Comparison of ENCODE assay signal across 29 cellular contexts in genomic region chr3:95934181-95934580, GRCh38.
"Had no signal": no experiment of that assay in that cellular context is flagged by ENCODE, and none has a peak within 500 bp of the region (broad histone marks: within the 10 kb centered on the region; RNA-seq: fewer than 3 reads in every experiment).

No MANE protein-coding gene starts in this region.

- H3K27ac Mint-ChIP-seq: activated B cell treated with CpG ODN at 0.5 μM for 24 hours; activated CD8-positive, alpha-beta T cell treated with anti-CD3 and anti-CD28 coated beads for 36 hours; activated naive CD8-positive, alpha-beta T cell; activated naive CD8-positive, alpha-beta T cell treated with anti-CD3 and anti-CD28 coated beads, Interleukin-2, amount 50 U/mL, for 24 hours; activated T-helper 17 cell treated with anti-CD3 and anti-CD28 coated beads, Interleukin-2, amount 50 U/mL, for 72 hours had no signal

- H3K4me1 ChIP-seq: adrenal gland, colonic mucosa, gastrocnemius medialis, heart left ventricle had no signal

- H3K36me3 ChIP-seq: adrenal gland, colonic mucosa, gastrocnemius medialis, heart left ventricle had no signal

- H3K27me3 ChIP-seq: adrenal gland, body of pancreas, colonic mucosa, gastrocnemius medialis, heart left ventricle had no signal

- H3K36me3 Mint-ChIP-seq: activated naive CD8-positive, alpha-beta T cell had no signal

- H3K9me3 ChIP-seq: adrenal gland, body of pancreas, colonic mucosa, gastrocnemius medialis, heart left ventricle had no signal

- H3K27me3 Mint-ChIP-seq: activated B cell treated with CpG ODN at 0.5 μM for 24 hours; activated CD8-positive, alpha-beta T cell treated with anti-CD3 and anti-CD28 coated beads for 36 hours; activated naive CD8-positive, alpha-beta T cell; activated naive CD8-positive, alpha-beta T cell treated with anti-CD3 and anti-CD28 coated beads, Interleukin-2, amount 50 U/mL, for 24 hours; activated T-helper 17 cell treated with anti-CD3 and anti-CD28 coated beads, Interleukin-2, amount 50 U/mL, for 72 hours had no signal

- H3K9me3 Mint-ChIP-seq: activated naive CD8-positive, alpha-beta T cell treated with anti-CD3 and anti-CD28 coated beads, Interleukin-2, amount 50 U/mL, for 24 hours had no signal

- H3K4me3 ChIP-seq: adrenal gland, body of pancreas, colonic mucosa, gastrocnemius medialis, heart left ventricle had no signal

- H3K27ac ChIP-seq: adrenal gland, body of pancreas, colonic mucosa, gastrocnemius medialis, heart left ventricle, VCaP had no signal

- ATAC-seq: activated CD4-positive, CD25-positive, alpha-beta regulatory T cell treated with anti-CD3 and anti-CD28 coated beads, Interleukin-2, amount 50 U/mL, for 24 hours; activated CD8-positive, alpha-beta T cell treated with anti-CD3 and anti-CD28 coated beads for 36 hours; activated naive CD8-positive, alpha-beta T cell treated with anti-CD3 and anti-CD28 coated beads, Interleukin-2, amount 50 U/mL, for 24 hours; activated T-cell treated with anti-CD3 and anti-CD28 coated beads, Interleukin-2, amount 50 U/mL, for 4 hours; activated T-helper 17 cell treated with anti-CD3 and anti-CD28 coated beads, Interleukin-2, amount 50 U/mL, for 72 hours; body of pancreas; esophagus mucosa; gastrocnemius medialis; heart left ventricle had no signal

- H3K4me3 Mint-ChIP-seq: activated B cell treated with CpG ODN at 0.5 μM for 24 hours; activated CD8-positive, alpha-beta T cell treated with anti-CD3 and anti-CD28 coated beads for 36 hours; activated naive CD8-positive, alpha-beta T cell; activated naive CD8-positive, alpha-beta T cell treated with anti-CD3 and anti-CD28 coated beads, Interleukin-2, amount 50 U/mL, for 24 hours; activated T-cell treated with anti-CD3 and anti-CD28 coated beads, Interleukin-2, amount 50 U/mL, for 4 hours; activated T-helper 17 cell treated with anti-CD3 and anti-CD28 coated beads, Interleukin-2, amount 50 U/mL, for 72 hours had no signal

- DNase-seq: activated B cell treated with CpG ODN at 0.5 μM for 24 hours; activated CD4-positive, alpha-beta T cell treated with anti-CD3 and anti-CD28 coated beads for 48 hours; activated CD4-positive, alpha-beta T cell treated with anti-CD3 and anti-CD28 coated beads, Interleukin-2, amount 50 U/mL, for 1 hour; activated CD4-positive, alpha-beta T cell treated with anti-CD3 and anti-CD28 coated beads, Interleukin-2, amount 50 U/mL, for 48 hours; activated CD8-positive, alpha-beta memory T cell treated with anti-CD3 and anti-CD28 coated beads for 24 hours; activated CD8-positive, alpha-beta T cell treated with anti-CD3 and anti-CD28 coated beads for 36 hours; activated effector memory CD4-positive, alpha-beta T cell treated with Interleukin-2 at 50 U/mL for 16 hours; activated gamma-delta T cell treated with Interleukin-2 at 50 U/mL for 16 hours; activated naive CD4-positive, alpha-beta T cell treated with anti-CD3 and anti-CD28 coated beads, Interleukin-2, amount 50 U/mL, for 16 hours; activated naive CD4-positive, alpha-beta T cell treated with Interleukin-2 at 50 U/mL for 16 hours; activated naive CD8-positive, alpha-beta T cell treated with anti-CD3 and anti-CD28 coated beads, Interleukin-2, amount 50 U/mL, for 24 hours; activated T-cell treated with anti-CD3 and anti-CD28 coated beads, Interleukin-2, amount 50 U/mL, for 4 hours; adrenal gland; amygdala; aorta; body of pancreas; caudate nucleus; colonic mucosa; effector CD8-positive, alpha-beta T cell; foreskin fibroblast; gastrocnemius medialis; glutamatergic neuron; heart left ventricle; T-helper 2 cell had no signal

- H3K4me1 Mint-ChIP-seq: activated B cell treated with CpG ODN at 0.5 μM for 24 hours; activated naive CD8-positive, alpha-beta T cell treated with anti-CD3 and anti-CD28 coated beads, Interleukin-2, amount 50 U/mL, for 24 hours; activated T-helper 17 cell treated with anti-CD3 and anti-CD28 coated beads, Interleukin-2, amount 50 U/mL, for 72 hours had no signal
